Comparison of ENCODE assay signal across 1 cellular context in the genomic region with DNA sequence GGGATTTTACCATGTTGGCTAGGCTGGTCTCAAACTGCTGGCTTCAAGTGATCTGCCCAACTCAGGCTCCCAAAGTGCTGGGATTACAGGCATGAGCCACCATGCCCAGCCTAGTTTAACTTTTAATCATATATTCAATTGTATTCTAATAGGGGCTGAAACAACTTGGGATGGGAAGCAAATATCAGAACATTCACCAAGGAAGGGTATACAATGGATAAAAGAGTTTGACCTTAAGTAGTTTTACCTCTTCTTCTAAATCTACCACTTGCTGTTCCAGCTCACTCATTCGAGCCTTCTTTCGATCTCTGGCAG.
TF ChIP-seq lines count a peak whose summit lies in the region.

No MANE protein-coding gene starts in this region.

TF ChIP-seq in HepG2, 621 proteins besides CTCF, POLR2A, EP300 and RAD21:
- TF ChIP-seq AGO2 (optimal IDR thresholded peaks at IDR 0.05; ENCODE audit: low read depth, low read length) (peak; percentile 80), TBP (CRISPR knock-in tag; IDR thresholded peaks at IDR 0.05) (no peak), GATAD2A (CRISPR knock-in tag; IDR thresholded peaks at IDR 0.05) (no peak), ZNF431 (CRISPR knock-in tag; IDR thresholded peaks at IDR 0.05; ENCODE audit: borderline replicate concordance, low read depth) (no peak), REPIN1 (CRISPR knock-in tag; IDR thresholded peaks at IDR 0.05; ENCODE audit: borderline replicate concordance, low read depth) (0 out of 2 replicates have a peak, but pooled peaks have one; percentile 7), ZNF720 (CRISPR knock-in tag; IDR thresholded peaks at IDR 0.05) (no peak), YEATS4 (CRISPR knock-in tag; IDR thresholded peaks at IDR 0.05; ENCODE audit: borderline replicate concordance) (0 out of 2 replicates have a peak, but pooled peaks have one; percentile 3), SRY (CRISPR knock-in tag; IDR thresholded peaks at IDR 0.05) (no peak), ZNF251 (CRISPR knock-in tag; IDR thresholded peaks at IDR 0.05) (no peak), PAF1 (CRISPR knock-in tag; IDR thresholded peaks at IDR 0.05) (peak; percentile 17), RBFOX2 (IDR thresholded peaks at IDR 0.05; ENCODE audit: low read depth, low read length) (peak; percentile 80), ZNF331 (CRISPR knock-in tag; IDR thresholded peaks at IDR 0.05) (0 out of 2 replicates have a peak, but pooled peaks have one; percentile 0)
